ENCODE assay signal across 13 cellular contexts in the genomic region with DNA sequence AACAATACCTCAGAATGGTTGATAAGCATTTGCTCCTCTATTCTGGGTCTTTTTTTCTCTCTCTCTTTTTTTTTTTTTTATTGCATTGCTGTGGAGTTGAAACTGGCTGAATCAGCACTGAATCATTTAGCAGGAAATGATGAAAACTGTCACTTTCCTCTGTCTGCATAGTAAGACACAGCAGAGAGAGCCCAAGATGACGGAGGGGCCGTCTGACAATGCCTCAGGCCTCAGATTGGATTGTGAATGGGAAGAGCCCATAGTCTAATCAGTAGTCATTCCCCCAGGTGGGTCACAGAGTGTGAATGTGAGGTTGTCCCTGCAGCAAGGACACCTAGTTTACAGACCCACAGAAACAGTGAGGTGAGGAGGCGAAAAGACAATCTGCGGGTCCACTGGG.
DNase-seq lines count a peak whose midpoint lies in the region; ATAC-seq and TF ChIP-seq lines count a peak whose summit lies in the region.
"Had no signal": no experiment of that assay in that cellular context is flagged by ENCODE, and none has a peak within 500 bp of the region (broad histone marks: within the 10 kb centered on the region; RNA-seq: fewer than 3 reads in every experiment).

No MANE protein-coding gene starts in this region.

- H3K27me3 ChIP-seq in skeletal muscle satellite cell (ENCODE audit: control insufficient read depth, insufficient read depth, low read length) (no peaks in the 10 kb centered on the region), suprapubic skin (no peaks in the 10 kb centered on the region)

- H3K27ac Mint-ChIP-seq in activated T-cell treated with anti-CD3 and anti-CD28 coated beads, Interleukin-2, amount 50 U/mL, for 72 hours: no peak overlapping the region
- H3K27ac Mint-ChIP-seq: activated CD4-positive, alpha-beta T cell treated with anti-CD3 and anti-CD28 coated beads, Interleukin-2, amount 10 ng/mL, durations not matched to agents 7 days and 5 days had no signal

- H3K27me3 Mint-ChIP-seq in activated T-cell treated with anti-CD3 and anti-CD28 coated beads, Interleukin-2, amount 50 U/mL, for 72 hours (ENCODE audit: low read depth): no peaks in the 10 kb centered on the region
- H3K27me3 Mint-ChIP-seq: activated CD4-positive, alpha-beta T cell treated with anti-CD3 and anti-CD28 coated beads, Interleukin-2, amount 10 ng/mL, durations not matched to agents 7 days and 5 days had no signal

- TF ChIP-seq EP300 in suprapubic skin (IDR thresholded peaks at IDR 0.05): no peak

- no peaks in the 10 kb centered on the region for H3K4me1 Mint-ChIP-seq in activated T-cell treated with anti-CD3 and anti-CD28 coated beads, Interleukin-2, amount 50 U/mL, for 72 hours (ENCODE audit: low read depth)
- H3K4me1 Mint-ChIP-seq: activated CD4-positive, alpha-beta T cell treated with anti-CD3 and anti-CD28 coated beads, Interleukin-2, amount 10 ng/mL, durations not matched to agents 7 days and 5 days had no signal

- TF ChIP-seq CTCF in epithelial cell of proximal tubule (conservative IDR thresholded peaks at IDR 0.05; ENCODE audit: low read depth, low read length) (no peak), suprapubic skin (IDR thresholded peaks at IDR 0.05) (no peak)

- H3K4me3 ChIP-seq in epithelial cell of proximal tubule (ENCODE audit: low read depth, low read length): no peak overlapping the region
- no peak overlapping the region for H3K4me3 ChIP-seq in skeletal muscle satellite cell (ENCODE audit: low read length)
- no peak overlapping the region for H3K4me3 ChIP-seq in suprapubic skin

- H3K4me2 ChIP-seq in skeletal muscle satellite cell (ENCODE audit: low read length): peak overlapping the region; percentile 26

- H3K36me3 Mint-ChIP-seq in activated T-cell treated with anti-CD3 and anti-CD28 coated beads, Interleukin-2, amount 50 U/mL, for 72 hours (ENCODE audit: insufficient read depth in 2 of 2): no peaks in the 10 kb centered on the region

- H3K9me3 Mint-ChIP-seq in activated T-cell treated with anti-CD3 and anti-CD28 coated beads, Interleukin-2, amount 50 U/mL, for 72 hours: peaks cover 0 to 3% of the 10 kb centered on the region in 2 donors
- H3K9me3 Mint-ChIP-seq: activated CD4-positive, alpha-beta T cell treated with anti-CD3 and anti-CD28 coated beads, Interleukin-2, amount 10 ng/mL, durations not matched to agents 7 days and 5 days had no signal

- no peak overlapping the region for H3K4me3 Mint-ChIP-seq in activated T-cell treated with anti-CD3 and anti-CD28 coated beads, Interleukin-2, amount 50 U/mL, for 72 hours
- H3K4me3 Mint-ChIP-seq: activated CD4-positive, alpha-beta T cell treated with anti-CD3 and anti-CD28 coated beads, Interleukin-2, amount 10 ng/mL, durations not matched to agents 7 days and 5 days had no signal

- DNase-seq in activated T-cell treated with anti-CD3 and anti-CD28 coated beads, Interleukin-2, amount 50 U/mL, for 72 hours: peak; percentile 17 to 22
- DNase-seq in activated T-cell treated with anti-CD3 and anti-CD28 coated beads, Interleukin-2, amount 50 U/mL, for 48 hours: no peak
- DNase-seq in RKO (ENCODE audit: low spot score): peak; percentile 84
- peak; percentile 10 for DNase-seq in epithelial cell of proximal tubule (ENCODE audit: low read depth)
- no peak for DNase-seq in suprapubic skin (ENCODE audit: low spot score in 2 of 2)
- no peak for DNase-seq in globus pallidus (ENCODE audit: low spot score)
- no peak for DNase-seq in ecto neural progenitor cell (ENCODE audit: low spot score)
- DNase-seq: activated CD4-positive, alpha-beta T cell treated with anti-CD3 and anti-CD28 coated beads, Interleukin-2, amount 10 ng/mL, durations not matched to agents 7 days and 5 days; cerebellar nuclear complex; DMS153; stimulated activated CD4-positive, alpha-beta T cell treated with anti-CD3 and anti-CD28 coated beads, Interleukin-2, amount 100 ng/mL, for 24 hours; T-helper 2 cell had no signal

- ATAC-seq in activated T-cell treated with anti-CD3 and anti-CD28 coated beads, Interleukin-2, amount 50 U/mL, for 72 hours (replicated peaks in 1 of 2): peak; percentile 88 to 95

- H3K36me3 ChIP-seq in skeletal muscle satellite cell (ENCODE audit: insufficient read depth, low read length) (no peaks in the 10 kb centered on the region), suprapubic skin (no peaks in the 10 kb centered on the region)

- H3K27ac ChIP-seq in suprapubic skin: no peak overlapping the region

- H3K4me1 ChIP-seq in skeletal muscle satellite cell (ENCODE audit: control insufficient read depth, insufficient read depth, low read length) (peaks cover 18% of the 10 kb centered on the region), suprapubic skin (no peaks in the 10 kb centered on the region)

- H3K9me3 ChIP-seq in skeletal muscle satellite cell (replicated peaks; ENCODE audit: low read length): no peaks in the 10 kb centered on the region
- H3K9me3 ChIP-seq in suprapubic skin: peaks cover 4% of the 10 kb centered on the region

- TF ChIP-seq POLR2A in suprapubic skin (IDR thresholded peaks at IDR 0.05): no peak

- whole genome bisulfite sequencing in suprapubic skin: 77% methylated on average over 4 of the region's 4 CpGs

- no peak overlapping the region for H3K9ac ChIP-seq in skeletal muscle satellite cell (ENCODE audit: low read depth, low read length)

Comparison
In these comparisons a context has a peak if more than half of its experiments do, and no peak if none do; other contexts are left out.
1. DNase-seq: peak in activated T-cell treated with anti-CD3 and anti-CD28 coated beads, Interleukin-2, amount 50 U/mL, for 72 hours (2 of 2), RKO (single experiment) and epithelial cell of proximal tubule (single experiment); none in activated T-cell treated with anti-CD3 and anti-CD28 coated beads, Interleukin-2, amount 50 U/mL, for 48 hours (0 of 2), suprapubic skin (0 of 2), globus pallidus (single experiment) and ecto neural progenitor cell (single experiment).